ENCODE assay signal across 8 cellular contexts in the genomic region with DNA sequence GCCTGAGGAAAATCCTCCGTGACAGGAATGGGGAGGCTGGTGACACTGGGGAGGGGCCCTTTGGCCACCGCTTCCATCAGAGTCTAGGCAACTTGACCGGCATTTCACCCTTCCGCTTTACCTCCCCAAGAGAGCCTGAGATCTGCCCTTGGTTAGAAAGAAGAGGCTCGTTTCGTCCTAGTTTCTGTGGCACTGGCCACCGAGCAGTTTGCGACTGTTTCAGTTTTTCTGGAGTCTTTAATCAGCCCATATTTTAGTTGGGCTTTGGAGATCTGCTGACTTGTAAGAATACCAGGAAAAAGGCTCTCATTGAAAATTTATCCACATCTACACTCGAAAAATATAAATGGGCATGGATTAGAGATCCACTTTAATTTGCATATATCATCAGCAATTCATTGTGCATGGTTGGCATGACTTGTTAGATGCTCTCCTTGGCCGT. TPM values are rescaled to one million over a fixed set of nuclear protein-coding genes. Genes with fewer than 3 reads are reported as not detected.
DNase-seq lines count a peak whose midpoint lies in the region; ATAC-seq, FAIRE-seq and TF ChIP-seq lines count a peak whose summit lies in the region.

No MANE protein-coding gene starts in this region.

- DNase-seq in D721Med (ENCODE audit: insufficient read length, low spot score) (no peak), H7 (no peak), OCI-M1 (lab: John Stamatoyannopoulos, UW) (peak; percentile 18), epithelial cell of proximal tubule (ENCODE audit: low read depth) (no peak), osteoblast (ENCODE audit: insufficient read length, low spot score, missing footprints) (no peak), HuH-7 (ENCODE audit: low spot score) (no peak), hippocampal formation (lab: John Stamatoyannopoulos, UW) (no peak)

- no peaks in the 10 kb centered on the region for H4K20me1 ChIP-seq in osteoblast (ENCODE audit: insufficient read depth, low read length)

- H3K4me1 ChIP-seq in osteoblast (ENCODE audit: insufficient read depth, low read length): peaks cover 5% of the 10 kb centered on the region

- peak overlapping the region; percentile 94 for H2AFZ ChIP-seq in osteoblast (ENCODE audit: low read length)

- H3K4me3 ChIP-seq in H7 (ENCODE audit: insufficient read depth, low read depth, low read length) (peak overlapping the region; percentile 64), epithelial cell of proximal tubule (ENCODE audit: low read depth, low read length) (peak overlapping the region; percentile 69), osteoblast (ENCODE audit: insufficient read depth, low read length) (peak overlapping the region; percentile 71)

- H3K27me3 ChIP-seq in H7 (ENCODE audit: control insufficient read depth, insufficient read depth, low read length) (peaks cover 19% of the 10 kb centered on the region), osteoblast (ENCODE audit: insufficient read depth, low read length) (peaks cover 24% of the 10 kb centered on the region)

- peak; percentile 35 for FAIRE-seq in D721Med (lab: Jason Lieb, UNC)

- H3K4me2 ChIP-seq in osteoblast (ENCODE audit: insufficient read depth, low read length): peak overlapping the region; percentile 92

- H3K79me2 ChIP-seq in osteoblast (ENCODE audit: insufficient read depth, low read length): no peaks in the 10 kb centered on the region

- no peak overlapping the region for H3K27ac ChIP-seq in osteoblast (ENCODE audit: low read depth, low read length)

- ATAC-seq in HG03378 (IDR thresholded peaks at IDR 0.05; ENCODE audit: unreplicated experiment): no peak

- H3K36me3 ChIP-seq in H7 (replicated peaks; ENCODE audit: control insufficient read depth, insufficient read depth, low read length) (no peaks in the 10 kb centered on the region), osteoblast (ENCODE audit: insufficient read depth, low read length) (no peaks in the 10 kb centered on the region)

- TF ChIP-seq CTCF in D721Med (IDR thresholded peaks at IDR 0.05; ENCODE audit: insufficient read depth, missing control alignments) (no peak), epithelial cell of proximal tubule (conservative IDR thresholded peaks at IDR 0.05; ENCODE audit: low read depth, low read length) (no peak), osteoblast (IDR thresholded peaks at IDR 0.05; ENCODE audit: extremely low read depth, low read depth, low read length) (no peak)

- no peaks in the 10 kb centered on the region for H3K9me3 ChIP-seq in osteoblast (ENCODE audit: low read depth, low read length)

RNA-seq across cellular contexts. Expression of a gene that starts 0.4 kb away (rescaled TPM):
- total RNA-seq in H7 (2014; rRNA removed; shearing (Covaris generic)): 3.4 and 3.5 TPM in 2 replicates
- total RNA-seq in epithelial cell of proximal tubule: 0.46 TPM in 1 of 2 replicates, not detected in the other
- total RNA-seq in osteoblast: 2.2 and 2.4 TPM in 2 replicates
